21 cellular contexts compared by ENCODE assay signal in genomic region chr4:8038702-8039251, GRCh38.
DNase-seq lines count a peak whose midpoint lies in the region; ATAC-seq and TF ChIP-seq lines count a peak whose summit lies in the region.
"Had no signal": no experiment of that assay in that cellular context is flagged by ENCODE, and none has a peak within 500 bp of the region (broad histone marks: within the 10 kb centered on the region; RNA-seq: fewer than 3 reads in every experiment).

No MANE protein-coding gene starts in this region.

- 73 to 75% (median 73%) methylated on average over 7 of the region's 7 CpGs for WGBS in psoas muscle, 3 donors
- WGBS in mesendoderm (ENCODE audit: extremely low coverage, insufficient coverage, low lambda C conversion rate): no CpG with 5 or more reads among the region's 7 CpGs

- no peak overlapping the region for H2BK5ac ChIP-seq in mesendoderm (ENCODE audit: low read length)

- no peak overlapping the region for H2AK5ac ChIP-seq in mesendoderm (ENCODE audit: low read length)

- H3K27ac ChIP-seq in OCI-LY1 (ENCODE audit: low read depth, low read length, poor library complexity, severe bottlenecking): peak overlapping the region; percentile 54
- no peak overlapping the region for H3K27ac ChIP-seq in psoas muscle
- no peak overlapping the region for H3K27ac ChIP-seq in mesendoderm (ENCODE audit: low read depth, low read length)
- H3K27ac ChIP-seq: brain microvascular endothelial cell, epithelial cell of prostate had no signal

- H3K9me2 ChIP-seq in OCI-LY1 (ENCODE audit: low read depth, low read length): no peaks in the 10 kb centered on the region

- peak; percentile 13 for DNase-seq in Right ventricle myocardium inferior (ENCODE audit: missing footprints)
- no peak for DNase-seq in left cardiac atrium
- peak; percentile 91 for DNase-seq in NCI-H2171 treated with DMSO at 0.1 percent for 48 hours (lab: John Stamatoyannopoulos, UW)
- no peak for DNase-seq in stimulated activated naive CD8-positive, alpha-beta T cell treated with anti-CD3 and anti-CD28 coated beads, Interleukin-15, amount 100 ng/mL, for 72 hours
- DNase-seq in psoas muscle: no peak
- DNase-seq in mesendoderm: no peak
- no peak for DNase-seq in HEK293T (ENCODE audit: extremely low spot score)
- DNase-seq: activated naive CD4-positive, alpha-beta T cell treated with anti-CD3 and anti-CD28 coated beads, Interleukin-2, amount 50 U/mL, for 16 hours; brain microvascular endothelial cell; CD8-positive, alpha-beta T cell; GF-D8; H9; Karpas-422; naive thymus-derived CD4-positive, alpha-beta T cell; stimulated activated CD4-positive, alpha-beta T cell treated with anti-CD3 and anti-CD28 coated beads, Interleukin-12 subunit alpha, Interleukin-12 subunit beta, amount 100 ng/mL, for 4 hours; stimulated activated naive CD8-positive, alpha-beta T cell treated with anti-CD3 and anti-CD28 coated beads, Interleukin-15, Interleukin-2, amounts not matched to agents 100 U/mL and 50 U/mL, for 24 hours had no signal

- H3K36me3 ChIP-seq in OCI-LY1 (ENCODE audit: insufficient read depth, low read length): no peaks in the 10 kb centered on the region; the same call in 1 of the 2 replicates
- peaks cover 0 to 78% of the 10 kb centered on the region in 2 donors for H3K36me3 ChIP-seq in psoas muscle (ENCODE audit: insufficient read depth in 1 of 2, low read depth in 1 of 2)
- H3K36me3 ChIP-seq in mesendoderm (ENCODE audit: control insufficient read depth, insufficient read depth, low read length): no peaks in the 10 kb centered on the region
- H3K36me3 ChIP-seq: brain microvascular endothelial cell had no signal

- intact Hi-C loops in Right ventricle myocardium inferior (cut with DNase I) (no loop called here), left cardiac atrium (cut with DNase I) (no loop called here), psoas muscle (cut with DNase I) (no loop called here)

- no peak overlapping the region for H2BK120ac ChIP-seq in mesendoderm (ENCODE audit: low read depth, low read length)

- CTCF ChIA-PET in HEK293T (lab: Yijun Ruan, JAX): no interaction called here

- H3K9me3 Mint-ChIP-seq in stimulated activated naive CD8-positive, alpha-beta T cell treated with anti-CD3 and anti-CD28 coated beads, Interleukin-15, amount 100 ng/mL, for 72 hours: no peaks in the 10 kb centered on the region
- H3K9me3 Mint-ChIP-seq: CD8-positive, alpha-beta T cell; H9; type B pancreatic cell had no signal

- no peak overlapping the region for H4K8ac ChIP-seq in mesendoderm (ENCODE audit: low read depth, low read length)

- no peak overlapping the region for H4K5ac ChIP-seq in mesendoderm (ENCODE audit: low read length)

- no peaks in the 10 kb centered on the region for H3F3A ChIP-seq in OCI-LY1 (ENCODE audit: insufficient read depth, low read length)

- H3K56ac ChIP-seq in mesendoderm (ENCODE audit: low read length): no peak overlapping the region

- no peak overlapping the region for H3K23ac ChIP-seq in mesendoderm (ENCODE audit: low read length)

- no peak overlapping the region for H2AFZ ChIP-seq in OCI-LY1 (ENCODE audit: low read length)

- POLR2A ChIA-PET in HEK293T (lab: Yijun Ruan, JAX): no interaction called here

- no peak overlapping the region for H2BK15ac ChIP-seq in mesendoderm (replicated peaks; ENCODE audit: low read depth)

- no peaks in the 10 kb centered on the region for H4K20me1 ChIP-seq in OCI-LY1 (ENCODE audit: insufficient read depth, low read length)

- peaks cover 9% of the 10 kb centered on the region for H3K4me1 Mint-ChIP-seq in stimulated activated naive CD8-positive, alpha-beta T cell treated with anti-CD3 and anti-CD28 coated beads, Interleukin-15, amount 100 ng/mL, for 72 hours

- no peak overlapping the region for H3K9ac ChIP-seq in OCI-LY1 (ENCODE audit: low read length)
- H3K9ac ChIP-seq in mesendoderm (ENCODE audit: low read length): no peak overlapping the region

- H3K27me3 ChIP-seq in OCI-LY1 (ENCODE audit: insufficient read depth, low read length) (no peaks in the 10 kb centered on the region), psoas muscle (ENCODE audit: insufficient read depth in 3 of 3, low read length in 2 of 3) (no peaks in the 10 kb centered on the region), mesendoderm (ENCODE audit: insufficient read depth, low read length, poor library complexity) (no peaks in the 10 kb centered on the region)

- ATAC-seq in Right ventricle myocardium inferior (no peak), left cardiac atrium (no peak), psoas muscle (no peak)
- no peak for ATAC-seq in stimulated activated naive CD8-positive, alpha-beta T cell treated with anti-CD3 and anti-CD28 coated beads, Interleukin-15, amount 100 ng/mL, for 72 hours
- ATAC-seq: CD8-positive, alpha-beta T cell; naive thymus-derived CD4-positive, alpha-beta T cell; SK-N-SH treated with all-trans-retinoic acid at 6 μM for 48 hours; stimulated activated naive CD8-positive, alpha-beta T cell treated with anti-CD3 and anti-CD28 coated beads, Interleukin-15, Interleukin-2, amounts not matched to agents 100 U/mL and 50 U/mL, for 24 hours had no signal

- H3K9me3 ChIP-seq in OCI-LY1 (ENCODE audit: low read length): no peaks in the 10 kb centered on the region
- no peaks in the 10 kb centered on the region for H3K9me3 ChIP-seq in psoas muscle

- H3K4me3 ChIP-seq in OCI-LY1 (ENCODE audit: low read depth, low read length, poor library complexity, severe bottlenecking): no peak overlapping the region
- no peak overlapping the region for H3K4me3 ChIP-seq in psoas muscle
- no peak overlapping the region for H3K4me3 ChIP-seq in mesendoderm (ENCODE audit: low read length)
- H3K4me3 ChIP-seq: lung had no signal

- no peak overlapping the region for H3K4me3 Mint-ChIP-seq in stimulated activated naive CD8-positive, alpha-beta T cell treated with anti-CD3 and anti-CD28 coated beads, Interleukin-15, amount 100 ng/mL, for 72 hours
- H3K4me3 Mint-ChIP-seq: CD8-positive, alpha-beta T cell; naive thymus-derived CD4-positive, alpha-beta T cell; type B pancreatic cell had no signal

- TF ChIP-seq CTCF in OCI-LY1 (IDR thresholded peaks at IDR 0.05; ENCODE audit: low read length) (no peak), psoas muscle (IDR thresholded peaks at IDR 0.05) (no peak)

- H3K79me2 ChIP-seq in OCI-LY1 (ENCODE audit: insufficient read depth, low read length) (no peaks in the 10 kb centered on the region), mesendoderm (ENCODE audit: control insufficient read depth, insufficient read depth, low read length) (no peaks in the 10 kb centered on the region)

- no peak overlapping the region for H3K27ac Mint-ChIP-seq in stimulated activated naive CD8-positive, alpha-beta T cell treated with anti-CD3 and anti-CD28 coated beads, Interleukin-15, amount 100 ng/mL, for 72 hours
- H3K27ac Mint-ChIP-seq: CD8-positive, alpha-beta T cell; naive thymus-derived CD4-positive, alpha-beta T cell; type B pancreatic cell had no signal

- H3K79me1 ChIP-seq in mesendoderm (ENCODE audit: low read length): no peaks in the 10 kb centered on the region

- H3K4me2 ChIP-seq in OCI-LY1 (ENCODE audit: low read length) (no peak overlapping the region), mesendoderm (ENCODE audit: low read length) (no peak overlapping the region)

- no peak overlapping the region for H3K4ac ChIP-seq in mesendoderm (ENCODE audit: low read depth, low read length)

- peaks cover 81% of the 10 kb centered on the region for H3K4me1 ChIP-seq in OCI-LY1 (ENCODE audit: insufficient read depth, low read length, severe bottlenecking)
- H3K4me1 ChIP-seq in psoas muscle: no peaks in the 10 kb centered on the region
- no peaks in the 10 kb centered on the region for H3K4me1 ChIP-seq in mesendoderm (ENCODE audit: control insufficient read depth, low read depth, low read length)

- peaks cover 52% of the 10 kb centered on the region for H3K27me3 Mint-ChIP-seq in stimulated activated naive CD8-positive, alpha-beta T cell treated with anti-CD3 and anti-CD28 coated beads, Interleukin-15, amount 100 ng/mL, for 72 hours

- H3K18ac ChIP-seq in mesendoderm (ENCODE audit: low read length): no peak overlapping the region

TF ChIP-seq in HEK293T, 16 proteins besides CTCF, POLR2A, EP300 and RAD21:
- TF ChIP-seq FOXK2 (IDR thresholded peaks at IDR 0.05): no peak
- no peak for TF ChIP-seq CTBP1 (IDR thresholded peaks at IDR 0.05; ENCODE audit: borderline replicate concordance)
- TF ChIP-seq FOXM1 (IDR thresholded peaks at IDR 0.05; ENCODE audit: borderline replicate concordance): no peak
- no peak for TF ChIP-seq ELF4 (IDR thresholded peaks at IDR 0.05)
- no peak for TF ChIP-seq FOXA1 (IDR thresholded peaks at IDR 0.05)
- no peak for TF ChIP-seq ZNF384 (IDR thresholded peaks at IDR 0.05)
- no peak for TF ChIP-seq NFRKB (IDR thresholded peaks at IDR 0.05)

Comparison
In these comparisons a context has a peak if more than half of its experiments do, and no peak if none do; other contexts are left out.
1. DNase-seq: peak in Right ventricle myocardium inferior (single experiment) and NCI-H2171 treated with DMSO at 0.1 percent for 48 hours (single experiment); none in left cardiac atrium (single experiment), stimulated activated naive CD8-positive, alpha-beta T cell treated with anti-CD3 and anti-CD28 coated beads, Interleukin-15, amount 100 ng/mL, for 72 hours (0 of 2), psoas muscle (0 of 2), mesendoderm (single experiment) and HEK293T (single experiment).